Comparison of ENCODE assay signal across 19 cellular contexts in the genomic region with DNA sequence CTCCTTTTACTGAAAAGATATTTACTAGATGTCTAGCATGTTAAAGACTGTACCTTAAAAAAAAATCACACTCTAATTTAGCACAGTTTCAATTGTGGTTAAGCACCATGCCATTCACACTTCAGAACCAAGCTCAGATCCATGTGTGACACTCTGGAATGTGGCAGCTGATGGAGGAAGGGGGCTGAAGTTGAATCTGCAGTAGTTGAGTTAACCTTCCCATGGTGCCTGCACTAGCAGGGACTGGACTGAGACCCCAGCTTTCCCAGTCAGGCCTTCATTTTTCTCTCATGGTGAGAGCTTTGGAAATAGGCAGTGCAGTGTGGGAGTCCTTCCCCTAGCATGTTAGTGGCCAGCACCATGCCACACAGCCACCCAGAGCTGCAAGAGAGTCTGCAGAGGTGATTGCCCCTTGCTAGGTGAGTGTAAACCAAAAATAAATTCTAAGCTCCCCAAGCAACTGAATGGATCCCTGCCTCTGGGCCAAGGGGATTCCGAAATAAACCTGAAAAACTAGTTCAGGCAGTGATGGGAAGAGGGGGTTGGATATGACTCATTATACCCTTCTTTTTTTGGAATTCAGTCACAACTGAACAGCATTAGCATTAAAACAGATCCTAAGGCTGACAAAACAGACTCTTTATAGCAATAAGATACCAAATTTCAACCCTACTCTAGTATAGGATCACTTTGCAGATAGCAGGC.
DNase-seq lines count a peak whose midpoint lies in the region; ATAC-seq and TF ChIP-seq lines count a peak whose summit lies in the region.
"Had no signal": no experiment of that assay in that cellular context is flagged by ENCODE, and none has a peak within 500 bp of the region (broad histone marks: within the 10 kb centered on the region; RNA-seq: fewer than 3 reads in every experiment).

No MANE protein-coding gene starts in this region.

- TF ChIP-seq CTCF in WTC11 (IDR thresholded peaks at IDR 0.05) (no peak), thyroid gland (IDR thresholded peaks at IDR 0.05) (no peak)

- intact Hi-C loops in thyroid gland (cut with DNase I) = no loop called here

- 0 out of 2 replicates have a peak overlapping the region, but pooled peaks have one; percentile 47 for H3K27ac Mint-ChIP-seq in WTC11

- no peak for DNase-seq in WTC11 (ENCODE audit: low spot score)
- peak; percentile 21 to 37 for DNase-seq in thyroid gland
- no peak for DNase-seq in activated naive CD4-positive, alpha-beta T cell treated with Interleukin-2 at 50 U/mL for 16 hours
- DNase-seq in cerebellar nuclear complex (lab: John Stamatoyannopoulos, UW) = no peak
- DNase-seq in activated T-cell treated with anti-CD3 and anti-CD28 coated beads, Interleukin-2, amount 50 U/mL, for 1 hour = no peak
- DNase-seq: BE2C, DND-41, HCEC 1CT, MM.1S, NCI-H1048, NCI-H1417 treated with DMSO at 0.1 percent for 48 hours, NCI-H187, NCI-H2107, NCI-H510A, NCI-H748 treated with DMSO at 0.1 percent for 48 hours, SJCRH30 had no signal

- no peak overlapping the region; the same call in 1 of the 2 replicates for H3K4me3 ChIP-seq in HUES64 (ENCODE audit: low read length)
- no peak overlapping the region; the same call in 1 of the 2 replicates for H3K4me3 ChIP-seq in iPS-20b (ENCODE audit: low read length)
- H3K4me3 ChIP-seq in thyroid gland (replicated peaks in 1 of 3) = no peak overlapping the region
- H3K4me3 ChIP-seq: SJCRH30 had no signal

- H3K9ac ChIP-seq in HUES64 (ENCODE audit: low read depth, low read length) = no peak overlapping the region
- 0 out of 2 replicates have a peak overlapping the region, but pooled peaks have one; percentile 38 for H3K9ac ChIP-seq in iPS-20b (ENCODE audit: low read depth, low read length)

- H3K36me3 ChIP-seq in HUES64 (ENCODE audit: insufficient read depth, low read length) (no peaks in the 10 kb centered on the region), iPS-20b (ENCODE audit: insufficient read depth, low read depth, low read length) (no peaks in the 10 kb centered on the region), thyroid gland (no peaks in the 10 kb centered on the region)
- H3K36me3 ChIP-seq: BE2C, SJCRH30 had no signal

- TF ChIP-seq POLR2A in thyroid gland (IDR thresholded peaks at IDR 0.05) = no peak

- no peaks in the 10 kb centered on the region for H3K36me3 Mint-ChIP-seq in WTC11

- no peaks in the 10 kb centered on the region for H3K27me3 Mint-ChIP-seq in WTC11 (ENCODE audit: low read depth)

- H3K4me3 Mint-ChIP-seq in WTC11 = no peak overlapping the region; the same call in 1 of the 2 replicates

- WGBS in HUES64 = no CpG with 5 or more reads among the region's 1 CpG
- WGBS in thyroid gland, 2 donors = 37 to 54% methylated on average over 1 of the region's 1 CpG

- no peaks in the 10 kb centered on the region for H3K9me3 Mint-ChIP-seq in WTC11

- peak; percentile 41; the same call in 1 of the 2 replicates for ATAC-seq in WTC11
- ATAC-seq: Panc1 had no signal

- peaks cover 49% of the 10 kb centered on the region for H3K4me1 ChIP-seq in HUES64 (ENCODE audit: insufficient read depth, low read length)
- H3K4me1 ChIP-seq in iPS-20b (ENCODE audit: insufficient read depth, low read length) = peaks cover 37% of the 10 kb centered on the region
- H3K4me1 ChIP-seq in thyroid gland = peaks cover 15 to 29% of the 10 kb centered on the region in 2 donors
- H3K4me1 ChIP-seq: BE2C, SJCRH30 had no signal

- H3K9me3 ChIP-seq in HUES64 (ENCODE audit: insufficient read depth, low read depth, low read length) (no peaks in the 10 kb centered on the region), iPS-20b (ENCODE audit: insufficient read depth, low read depth, low read length) (no peaks in the 10 kb centered on the region), thyroid gland (no peaks in the 10 kb centered on the region)
- H3K9me3 ChIP-seq: BE2C, SJCRH30 had no signal

- peaks cover 64% of the 10 kb centered on the region for H3K4me1 Mint-ChIP-seq in WTC11

- POLR2A ChIA-PET in WTC11 (lab: Charles Lee) = no interaction called here

- H3K27ac ChIP-seq in HUES64 (ENCODE audit: low read depth, low read length) (0 out of 2 replicates have a peak overlapping the region, but pooled peaks have one; percentile 54), iPS-20b (ENCODE audit: low read length) (no peak overlapping the region), thyroid gland (peak overlapping the region in 1 of 3 donors; percentile 24)
- H3K27ac ChIP-seq: SJCRH30 had no signal

- H3K27me3 ChIP-seq in HUES64 (ENCODE audit: insufficient read depth, low read length) (no peaks in the 10 kb centered on the region), iPS-20b (ENCODE audit: insufficient read depth, low read length) (no peaks in the 10 kb centered on the region), thyroid gland (no peaks in the 10 kb centered on the region)
- H3K27me3 ChIP-seq: BE2C, SJCRH30 had no signal

- CTCF ChIA-PET in WTC11 (lab: Charles Lee) = interaction anchor here (0.5 to 0.9 kb wide), 2 partner anchors 22 to 59 kb away, joined by 3 to 4 read pairs; no protein-coding TSS in a partner anchor

TF ChIP-seq in WTC11, 78 proteins besides CTCF, POLR2A, EP300 and RAD21:
- TF ChIP-seq FOXK1 (CRISPR knock-in tag; IDR thresholded peaks at IDR 0.05) = no peak
- TF ChIP-seq GTF2I (CRISPR knock-in tag; conservative IDR thresholded peaks at IDR 0.05) = no peak
- TF ChIP-seq, protein P1, sequence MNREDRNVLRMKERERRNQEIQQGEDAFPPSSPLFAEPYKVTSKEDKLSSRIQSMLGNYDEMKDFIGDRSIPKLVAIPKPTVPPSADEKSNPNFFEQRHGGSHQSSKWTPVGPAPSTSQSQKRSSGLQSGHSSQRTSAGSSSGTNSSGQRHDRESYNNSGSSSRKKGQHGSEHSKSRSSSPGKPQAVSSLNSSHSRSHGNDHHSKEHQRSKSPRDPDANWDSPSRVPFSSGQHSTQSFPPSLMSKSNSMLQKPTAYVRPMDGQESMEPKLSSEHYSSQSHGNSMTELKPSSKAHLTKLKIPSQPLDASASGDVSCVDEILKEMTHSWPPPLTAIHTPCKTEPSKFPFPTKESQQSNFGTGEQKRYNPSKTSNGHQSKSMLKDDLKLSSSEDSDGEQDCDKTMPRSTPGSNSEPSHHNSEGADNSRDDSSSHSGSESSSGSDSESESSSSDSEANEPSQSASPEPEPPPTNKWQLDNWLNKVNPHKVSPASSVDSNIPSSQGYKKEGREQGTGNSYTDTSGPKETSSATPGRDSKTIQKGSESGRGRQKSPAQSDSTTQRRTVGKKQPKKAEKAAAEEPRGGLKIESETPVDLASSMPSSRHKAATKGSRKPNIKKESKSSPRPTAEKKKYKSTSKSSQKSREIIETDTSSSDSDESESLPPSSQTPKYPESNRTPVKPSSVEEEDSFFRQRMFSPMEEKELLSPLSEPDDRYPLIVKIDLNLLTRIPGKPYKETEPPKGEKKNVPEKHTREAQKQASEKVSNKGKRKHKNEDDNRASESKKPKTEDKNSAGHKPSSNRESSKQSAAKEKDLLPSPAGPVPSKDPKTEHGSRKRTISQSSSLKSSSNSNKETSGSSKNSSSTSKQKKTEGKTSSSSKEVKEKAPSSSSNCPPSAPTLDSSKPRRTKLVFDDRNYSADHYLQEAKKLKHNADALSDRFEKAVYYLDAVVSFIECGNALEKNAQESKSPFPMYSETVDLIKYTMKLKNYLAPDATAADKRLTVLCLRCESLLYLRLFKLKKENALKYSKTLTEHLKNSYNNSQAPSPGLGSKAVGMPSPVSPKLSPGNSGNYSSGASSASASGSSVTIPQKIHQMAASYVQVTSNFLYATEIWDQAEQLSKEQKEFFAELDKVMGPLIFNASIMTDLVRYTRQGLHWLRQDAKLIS (CRISPR knock-in tag; IDR thresholded peaks at IDR 0.05; ENCODE audit: borderline replicate concordance) = no peak
- TF ChIP-seq TEAD4 (CRISPR knock-in tag; IDR thresholded peaks at IDR 0.05) = no peak
- no peak for TF ChIP-seq TCF7 (CRISPR knock-in tag; IDR thresholded peaks at IDR 0.05; ENCODE audit: low read depth)
- no peak for TF ChIP-seq PRRX2 (CRISPR knock-in tag; IDR thresholded peaks at IDR 0.05)
- TF ChIP-seq NFATC4 (CRISPR knock-in tag; IDR thresholded peaks at IDR 0.05) = no peak
- TF ChIP-seq, protein P2, sequence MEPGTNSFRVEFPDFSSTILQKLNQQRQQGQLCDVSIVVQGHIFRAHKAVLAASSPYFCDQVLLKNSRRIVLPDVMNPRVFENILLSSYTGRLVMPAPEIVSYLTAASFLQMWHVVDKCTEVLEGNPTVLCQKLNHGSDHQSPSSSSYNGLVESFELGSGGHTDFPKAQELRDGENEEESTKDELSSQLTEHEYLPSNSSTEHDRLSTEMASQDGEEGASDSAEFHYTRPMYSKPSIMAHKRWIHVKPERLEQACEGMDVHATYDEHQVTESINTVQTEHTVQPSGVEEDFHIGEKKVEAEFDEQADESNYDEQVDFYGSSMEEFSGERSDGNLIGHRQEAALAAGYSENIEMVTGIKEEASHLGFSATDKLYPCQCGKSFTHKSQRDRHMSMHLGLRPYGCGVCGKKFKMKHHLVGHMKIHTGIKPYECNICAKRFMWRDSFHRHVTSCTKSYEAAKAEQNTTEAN (CRISPR knock-in tag; IDR thresholded peaks at IDR 0.05) = no peak
- no peak for TF ChIP-seq RELA (CRISPR knock-in tag; IDR thresholded peaks at IDR 0.05; ENCODE audit: borderline replicate concordance)
- TF ChIP-seq ZNF219 (CRISPR knock-in tag; IDR thresholded peaks at IDR 0.05; ENCODE audit: borderline replicate concordance) = no peak
- TF ChIP-seq JUN (CRISPR knock-in tag; IDR thresholded peaks at IDR 0.05) = no peak

Comparison
In these comparisons a context has a peak if more than half of its experiments do, and no peak if none do; other contexts are left out.
1. DNase-seq: peak in thyroid gland (2 of 2); none in WTC11 (single experiment), activated naive CD4-positive, alpha-beta T cell treated with Interleukin-2 at 50 U/mL for 16 hours (single experiment), cerebellar nuclear complex (0 of 2) and activated T-cell treated with anti-CD3 and anti-CD28 coated beads, Interleukin-2, amount 50 U/mL, for 1 hour (single experiment).